In the genomic region with DNA sequence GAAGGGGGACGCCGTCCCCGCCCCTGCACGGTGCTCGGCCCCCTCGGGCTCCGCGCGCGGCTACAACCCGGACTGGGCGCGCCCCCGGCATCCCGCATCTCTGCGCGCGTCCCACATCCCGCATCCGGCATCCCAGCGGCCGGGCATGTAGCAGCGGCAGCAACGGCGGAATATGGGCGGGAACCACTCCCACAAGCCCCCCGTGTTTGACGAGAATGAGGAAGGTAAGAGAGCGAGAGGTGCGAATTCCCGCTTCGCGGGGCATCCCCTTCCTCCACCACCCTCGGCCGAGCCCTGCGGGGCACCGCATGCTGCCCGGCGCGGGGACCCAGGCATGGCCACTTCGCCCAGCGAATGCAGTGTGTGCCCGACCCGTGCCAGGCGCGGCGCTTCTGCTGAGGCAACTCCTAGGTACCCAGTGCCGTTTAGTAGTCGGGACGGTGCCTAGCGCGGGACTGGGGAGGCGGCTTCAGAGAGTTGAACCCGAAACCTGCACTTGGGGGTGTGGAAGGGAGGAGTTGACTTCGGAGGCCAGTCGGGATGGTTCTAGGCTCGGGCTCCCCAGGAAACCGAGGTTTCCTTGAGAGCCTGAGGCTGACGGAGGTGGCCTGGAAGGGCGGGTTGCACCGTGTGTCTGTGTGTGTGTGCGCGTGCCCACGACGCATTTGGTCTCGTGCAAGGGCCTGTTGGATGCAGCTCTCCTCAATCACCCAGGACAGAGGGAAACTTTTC, we compare ENCODE assay signal across 9 cellular contexts. TPM values are rescaled to one million over a fixed set of nuclear protein-coding genes. Genes with fewer than 3 reads are reported as not detected.
DNase-seq lines count a peak whose midpoint lies in the region; ATAC-seq and TF ChIP-seq lines count a peak whose summit lies in the region.
"Had no signal": no experiment of that assay in that cellular context is flagged by ENCODE, and none has a peak within 500 bp of the region (broad histone marks: within the 10 kb centered on the region; RNA-seq: fewer than 3 reads in every experiment).

No MANE protein-coding gene starts in this region.

- in situ Hi-C loops in G401 (cut with HindIII; ENCODE audit: low sequenced_read_pairs) = no loop called here

- no peak for ATAC-seq in HG03159 (IDR thresholded peaks at IDR 0.05; ENCODE audit: unreplicated experiment)

- H3K4me3 ChIP-seq in WI38 (ENCODE audit: low read depth, low read length) = peak overlapping the region; percentile 84
- H3K4me3 ChIP-seq in left ventricle myocardium inferior = peak overlapping the region; percentile 70
- peak overlapping the region; percentile 62 for H3K4me3 ChIP-seq in retinal pigment epithelial cell (ENCODE audit: low read length)

- TF ChIP-seq CTCF in WI38 (IDR thresholded peaks at IDR 0.05; ENCODE audit: low read depth, low read length) (no peak), left ventricle myocardium inferior (IDR thresholded peaks at IDR 0.05; ENCODE audit: borderline replicate concordance) (no peak), retinal pigment epithelial cell (conservative IDR thresholded peaks at IDR 0.05; ENCODE audit: low read depth, low read length) (no peak)

- DNase-seq in GM03348 (ENCODE audit: low spot score) (peak; percentile 46), left ventricle myocardium inferior (no peak), retinal pigment epithelial cell (ENCODE audit: low read depth) (no peak), HuH-7.5 (ENCODE audit: low spot score) (no peak), G401 (ENCODE audit: low spot score) (no peak)
- no peak for DNase-seq in activated naive CD4-positive, alpha-beta T cell treated with anti-CD3 and anti-CD28 coated beads, Interleukin-2, amount 50 U/mL, for 16 hours

- no peaks in the 10 kb centered on the region for H3K9me3 ChIP-seq in left ventricle myocardium inferior (replicated peaks)

- no peaks in the 10 kb centered on the region for H3K36me3 ChIP-seq in left ventricle myocardium inferior

- intact Hi-C loops in left ventricle myocardium inferior (cut with micrococcal nuclease) = no loop called here

- H3K27me3 ChIP-seq in left ventricle myocardium inferior (ENCODE audit: low read depth) = peaks cover 76% of the 10 kb centered on the region

- peaks cover 23% of the 10 kb centered on the region for H3K4me1 ChIP-seq in left ventricle myocardium inferior

- no peak overlapping the region for H3K27ac ChIP-seq in left ventricle myocardium inferior (replicated peaks)
- H3K27ac ChIP-seq: KMS-11 had no signal

RNA-seq across cellular contexts. Expression of a gene that starts 0.6 kb away (rescaled TPM):
- 0.55 TPM for total RNA-seq in left ventricle myocardium inferior
- total RNA-seq in G401 (2014; rRNA removed; shearing (Covaris generic)) = 0.06 and 1.9 TPM in 2 replicates

RNA-seq across cellular contexts. Expression of a gene that starts 32.6 kb away (rescaled TPM):
- total RNA-seq in left ventricle myocardium inferior = 0.47 TPM
- not detected in 2 replicates for total RNA-seq in G401 (2014; rRNA removed; shearing (Covaris generic))
